28 cellular contexts compared by ENCODE assay signal in the genomic region with DNA sequence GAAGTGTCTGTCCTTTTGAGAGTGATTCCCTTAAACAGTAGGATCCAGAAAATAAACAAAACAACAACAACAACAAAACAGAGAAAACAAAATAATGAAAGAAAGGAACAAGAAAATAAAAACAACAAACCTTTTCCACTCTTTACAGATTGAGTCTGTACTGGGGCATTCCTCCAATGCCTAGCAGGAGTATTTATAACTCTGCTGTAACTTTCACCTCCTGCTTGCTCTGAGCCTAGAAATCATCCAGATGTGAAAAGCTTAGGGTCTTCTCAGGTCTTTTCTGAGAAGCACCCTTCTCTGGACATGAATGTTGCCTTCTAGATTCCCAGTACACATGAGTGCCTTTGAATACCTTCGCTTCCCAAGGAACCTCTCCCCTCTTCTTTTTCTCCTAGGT.
"Had no signal": no experiment of that assay in that cellular context is flagged by ENCODE, and none has a peak within 500 bp of the region (broad histone marks: within the 10 kb centered on the region; RNA-seq: fewer than 3 reads in every experiment).

No MANE protein-coding gene starts in this region.

- H3K27me3 Mint-ChIP-seq: stimulated activated memory B cell treated with anti-CD40 and anti-IgM and Interleukin-4, amounts not matched to agents 10 μg/mL and 1 μg/mL and 100 μg/mL, for 72 hours; stimulated activated naive B cell treated with anti-CD40 and anti-IgM and Interleukin-4, amounts not matched to agents 10 μg/mL and 1 μg/mL and 100 μg/mL, for 72 hours; stimulated activated naive CD8-positive, alpha-beta T cell treated with anti-CD3 and anti-CD28 coated beads, Interleukin-15, amount 100 ng/mL, for 72 hours; stimulated activated naive CD8-positive, alpha-beta T cell treated with anti-CD3 and anti-CD28 coated beads, Interleukin-15, Interleukin-2, amounts not matched to agents 100 ng/mL and 50 ng/mL, for 24 hours; type B pancreatic cell had no signal

- DNase-seq: stimulated activated CD4-positive, alpha-beta T cell treated with anti-CD3 and anti-CD28 coated beads, Interleukin-2, amount 100 ng/mL, for 48 hours; stimulated activated CD4-positive, alpha-beta T cell treated with anti-CD3 and anti-CD28 coated beads, Interleukin-4, amount 100 ng/mL, for 1 hour; stimulated activated CD4-positive, alpha-beta T cell treated with anti-CD3 and anti-CD28 coated beads, Interleukin-4, amount 100 ng/mL, for 24 hours; stimulated activated CD4-positive, alpha-beta T cell treated with anti-CD3 and anti-CD28 coated beads, Interleukin-4, amount 100 ng/mL, for 4 hours; stimulated activated CD8-positive, alpha-beta memory T cell treated with anti-CD3 and anti-CD28 coated beads, Interleukin-4, amount 100 ng/mL, for 48 hours; stimulated activated naive B cell treated with anti-CD40 and anti-IgM and Interleukin-4, amounts not matched to agents 10 μg/mL and 1 μg/mL and 100 μg/mL, for 72 hours; stimulated activated naive CD4-positive, alpha-beta T cell; stimulated activated naive CD4-positive, alpha-beta T cell treated with Interleukin-2 at 50 U/mL for 16 hours; stimulated activated naive CD8-positive, alpha-beta T cell treated with anti-CD3 and anti-CD28 coated beads, Interleukin-15, amount 100 ng/mL, for 72 hours; stimulated activated naive CD8-positive, alpha-beta T cell treated with anti-CD3 and anti-CD28 coated beads, Interleukin-15, Interleukin-2, amounts not matched to agents 100 U/mL and 50 U/mL, for 24 hours; stomach; substantia nigra; testis; thyroid gland; tibial artery; transverse colon; trophoblast cell; upper lobe of left lung; upper lobe of right lung; uterus had no signal

- H3K27ac ChIP-seq: stomach, suprapubic skin, testis, thoracic aorta, thyroid gland, tibial artery, tibial nerve, transverse colon, upper lobe of left lung, upper lobe of right lung, uterus, vagina had no signal

- ATAC-seq: stimulated activated effector memory CD8-positive, alpha-beta T cell treated with anti-CD3 and anti-CD28 coated beads, Interleukin-12 subunit alpha, Interleukin-12 subunit beta, amount 100 ng/mL, for 72 hours; stimulated activated memory B cell treated with anti-CD40 and anti-IgM and Interleukin-4, amounts not matched to agents 10 μg/mL and 1 μg/mL and 100 μg/mL, for 72 hours; stimulated activated naive B cell treated with anti-CD40 and anti-IgM and Interleukin-4, amounts not matched to agents 10 μg/mL and 1 μg/mL and 100 μg/mL, for 72 hours; stimulated activated naive CD8-positive, alpha-beta T cell treated with anti-CD3 and anti-CD28 coated beads, Interleukin-15, amount 100 ng/mL, for 72 hours; stimulated activated naive CD8-positive, alpha-beta T cell treated with anti-CD3 and anti-CD28 coated beads, Interleukin-15, Interleukin-2, amounts not matched to agents 100 U/mL and 50 U/mL, for 24 hours; upper lobe of right lung had no signal

- H3K27me3 ChIP-seq: stomach, suprapubic skin, testis, thyroid gland, tibial artery, tibial nerve, transverse colon, upper lobe of left lung, upper lobe of right lung, uterus, vagina had no signal

- H3K9me3 ChIP-seq: suprapubic skin, testis, thoracic aorta, thyroid gland, tibial artery, tibial nerve, transverse colon, upper lobe of left lung, upper lobe of right lung, uterus, vagina had no signal

- H3K27ac Mint-ChIP-seq: stimulated activated effector memory CD8-positive, alpha-beta T cell treated with anti-CD3 and anti-CD28 coated beads, Interleukin-12 subunit alpha, Interleukin-12 subunit beta, amount 100 ng/mL, for 72 hours; stimulated activated memory B cell treated with anti-CD40 and anti-IgM and Interleukin-4, amounts not matched to agents 10 μg/mL and 1 μg/mL and 100 μg/mL, for 72 hours; stimulated activated naive B cell treated with anti-CD40 and anti-IgM and Interleukin-4, amounts not matched to agents 10 μg/mL and 1 μg/mL and 100 μg/mL, for 72 hours; stimulated activated naive CD8-positive, alpha-beta T cell treated with anti-CD3 and anti-CD28 coated beads, Interleukin-15, amount 100 ng/mL, for 72 hours; stimulated activated naive CD8-positive, alpha-beta T cell treated with anti-CD3 and anti-CD28 coated beads, Interleukin-15, Interleukin-2, amounts not matched to agents 100 ng/mL and 50 ng/mL, for 24 hours; type B pancreatic cell had no signal

- H3K36me3 Mint-ChIP-seq: stimulated activated effector memory CD8-positive, alpha-beta T cell treated with anti-CD3 and anti-CD28 coated beads, Interleukin-12 subunit alpha, Interleukin-12 subunit beta, amount 100 ng/mL, for 72 hours; stimulated activated memory B cell treated with anti-CD40 and anti-IgM and Interleukin-4, amounts not matched to agents 10 μg/mL and 1 μg/mL and 100 μg/mL, for 72 hours; stimulated activated naive B cell treated with anti-CD40 and anti-IgM and Interleukin-4, amounts not matched to agents 10 μg/mL and 1 μg/mL and 100 μg/mL, for 72 hours; type B pancreatic cell had no signal

- H3K4me3 ChIP-seq: stomach, suprapubic skin, testis, thoracic aorta, thyroid gland, tibial artery, tibial nerve, transverse colon, upper lobe of left lung, upper lobe of right lung, uterus, vagina had no signal

- H3K4me3 Mint-ChIP-seq: stimulated activated effector memory CD8-positive, alpha-beta T cell treated with anti-CD3 and anti-CD28 coated beads, Interleukin-12 subunit alpha, Interleukin-12 subunit beta, amount 100 ng/mL, for 72 hours; stimulated activated memory B cell treated with anti-CD40 and anti-IgM and Interleukin-4, amounts not matched to agents 10 μg/mL and 1 μg/mL and 100 μg/mL, for 72 hours; stimulated activated naive B cell treated with anti-CD40 and anti-IgM and Interleukin-4, amounts not matched to agents 10 μg/mL and 1 μg/mL and 100 μg/mL, for 72 hours; stimulated activated naive CD8-positive, alpha-beta T cell treated with anti-CD3 and anti-CD28 coated beads, Interleukin-15, amount 100 ng/mL, for 72 hours; stimulated activated naive CD8-positive, alpha-beta T cell treated with anti-CD3 and anti-CD28 coated beads, Interleukin-15, Interleukin-2, amounts not matched to agents 100 ng/mL and 50 ng/mL, for 24 hours; type B pancreatic cell had no signal

- H3K36me3 ChIP-seq: stomach, suprapubic skin, thoracic aorta, thyroid gland, tibial artery, tibial nerve, transverse colon, upper lobe of left lung, upper lobe of right lung, uterus, vagina had no signal

- H3K4me1 Mint-ChIP-seq: stimulated activated effector memory CD8-positive, alpha-beta T cell treated with anti-CD3 and anti-CD28 coated beads, Interleukin-12 subunit alpha, Interleukin-12 subunit beta, amount 100 ng/mL, for 72 hours; stimulated activated memory B cell treated with anti-CD40 and anti-IgM and Interleukin-4, amounts not matched to agents 10 μg/mL and 1 μg/mL and 100 μg/mL, for 72 hours; stimulated activated naive B cell treated with anti-CD40 and anti-IgM and Interleukin-4, amounts not matched to agents 10 μg/mL and 1 μg/mL and 100 μg/mL, for 72 hours; stimulated activated naive CD8-positive, alpha-beta T cell treated with anti-CD3 and anti-CD28 coated beads, Interleukin-15, amount 100 ng/mL, for 72 hours had no signal

- H3K4me1 ChIP-seq: stomach, suprapubic skin, testis, thyroid gland, tibial artery, tibial nerve, transverse colon, upper lobe of left lung, upper lobe of right lung, uterus, vagina had no signal
